1 cellular context compared by ENCODE assay signal in genomic region chr1:110339427-110340206, GRCh38.
TF ChIP-seq lines count a peak whose summit lies in the region.

No MANE protein-coding gene starts in this region.

TF ChIP-seq in HepG2, 621 proteins besides CTCF, POLR2A, EP300 and RAD21 (continued from another document and continues in another):
- no peak for TF ChIP-seq ZBTB34 (CRISPR knock-in tag; IDR thresholded peaks at IDR 0.05)
- TF ChIP-seq TFAP4 (IDR thresholded peaks at IDR 0.05; ENCODE audit: borderline replicate concordance, low read depth): no peak
- TF ChIP-seq ZNF12 (CRISPR knock-in tag; IDR thresholded peaks at IDR 0.05): no peak
- TF ChIP-seq BRCA1 (CRISPR knock-in tag; IDR thresholded peaks at IDR 0.05): no peak
- peak; percentile 49 for TF ChIP-seq ZNF574 (CRISPR knock-in tag; IDR thresholded peaks at IDR 0.05)
- TF ChIP-seq ZNF496 (CRISPR knock-in tag; IDR thresholded peaks at IDR 0.05; ENCODE audit: insufficient replicate concordance): no peak
- TF ChIP-seq FOXC1 (CRISPR knock-in tag; IDR thresholded peaks at IDR 0.05; ENCODE audit: borderline replicate concordance): no peak
- TF ChIP-seq KDM3A (CRISPR knock-in tag; IDR thresholded peaks at IDR 0.05; ENCODE audit: low read depth): no peak
- peak; percentile 57 for TF ChIP-seq UBTF (CRISPR knock-in tag; IDR thresholded peaks at IDR 0.05)
- TF ChIP-seq LRRFIP1 (CRISPR knock-in tag; conservative IDR thresholded peaks at IDR 0.05): no peak
- no peak for TF ChIP-seq ZBTB38 (CRISPR knock-in tag; IDR thresholded peaks at IDR 0.05)
- no peak for TF ChIP-seq ZNF616 (CRISPR knock-in tag; IDR thresholded peaks at IDR 0.05; ENCODE audit: low read depth)
- TF ChIP-seq PITX1 (CRISPR knock-in tag; IDR thresholded peaks at IDR 0.05): no peak
- TF ChIP-seq HNF4G (IDR thresholded peaks at IDR 0.05; ENCODE audit: borderline replicate concordance, low read depth, low read length): no peak
- no peak for TF ChIP-seq HNF4G (CRISPR knock-in tag; IDR thresholded peaks at IDR 0.05; ENCODE audit: borderline replicate concordance, low read depth)
- TF ChIP-seq FOXA1 (IDR thresholded peaks at IDR 0.05): no peak
- no peak for TF ChIP-seq FOXA1 (CRISPR knock-in tag; IDR thresholded peaks at IDR 0.05)
- no peak for TF ChIP-seq ZKSCAN5 (CRISPR knock-in tag; IDR thresholded peaks at IDR 0.05)
- no peak for TF ChIP-seq ZNF709 (CRISPR knock-in tag; IDR thresholded peaks at IDR 0.05)
- TF ChIP-seq ZBTB46 (CRISPR knock-in tag; IDR thresholded peaks at IDR 0.05; ENCODE audit: borderline replicate concordance): no peak
- no peak for TF ChIP-seq ZBTB10 (CRISPR knock-in tag; IDR thresholded peaks at IDR 0.05; ENCODE audit: borderline replicate concordance)
- TF ChIP-seq ZNF83 (CRISPR knock-in tag; IDR thresholded peaks at IDR 0.05; ENCODE audit: borderline replicate concordance): no peak
- no peak for TF ChIP-seq ZNF737 (CRISPR knock-in tag; IDR thresholded peaks at IDR 0.05; ENCODE audit: borderline replicate concordance)
- TF ChIP-seq TCF7L2 (IDR thresholded peaks at IDR 0.05; ENCODE audit: low read depth, low read length): no peak
- no peak for TF ChIP-seq ZNF260 (CRISPR knock-in tag; IDR thresholded peaks at IDR 0.05; ENCODE audit: borderline replicate concordance, low read depth)
- no peak for TF ChIP-seq NBN (conservative IDR thresholded peaks at IDR 0.05)
- peak; percentile 61; the same call in 1 of the 2 replicates for TF ChIP-seq HES4 (CRISPR knock-in tag; IDR thresholded peaks at IDR 0.05; ENCODE audit: borderline replicate concordance)
- no peak for TF ChIP-seq ZNF878 (CRISPR knock-in tag; IDR thresholded peaks at IDR 0.05)
- no peak for TF ChIP-seq ZSCAN9 (CRISPR knock-in tag; IDR thresholded peaks at IDR 0.05; ENCODE audit: borderline replicate concordance)
- TF ChIP-seq ZBTB21 (CRISPR knock-in tag; IDR thresholded peaks at IDR 0.05): no peak
- no peak for TF ChIP-seq ZNF337 (CRISPR knock-in tag; IDR thresholded peaks at IDR 0.05; ENCODE audit: borderline replicate concordance, low read depth)
- no peak for TF ChIP-seq PLRG1 (conservative IDR thresholded peaks at IDR 0.05)
- TF ChIP-seq ZNF414 (CRISPR knock-in tag; IDR thresholded peaks at IDR 0.05): no peak
- TF ChIP-seq JDP2 (CRISPR knock-in tag; IDR thresholded peaks at IDR 0.05; ENCODE audit: borderline replicate concordance): no peak
- no peak for TF ChIP-seq DPF2 (CRISPR knock-in tag; IDR thresholded peaks at IDR 0.05; ENCODE audit: borderline replicate concordance, low read depth)
- TF ChIP-seq REPIN1 (CRISPR knock-in tag; IDR thresholded peaks at IDR 0.05; ENCODE audit: borderline replicate concordance, low read depth): no peak
- no peak for TF ChIP-seq ZNF512 (CRISPR knock-in tag; IDR thresholded peaks at IDR 0.05)
- TF ChIP-seq NCOA1 (CRISPR knock-in tag; IDR thresholded peaks at IDR 0.05): no peak
- TF ChIP-seq ZNF776 (CRISPR knock-in tag; IDR thresholded peaks at IDR 0.05): peak; percentile 70
- 0 out of 2 replicates have a peak, but pooled peaks have one; percentile 6 for TF ChIP-seq ZNF546 (CRISPR knock-in tag; conservative IDR thresholded peaks at IDR 0.05)
- TF ChIP-seq DNMT1 (CRISPR knock-in tag; IDR thresholded peaks at IDR 0.05): no peak
- TF ChIP-seq ZBTB2 (CRISPR knock-in tag; IDR thresholded peaks at IDR 0.05; ENCODE audit: low read depth): peak; percentile 68; the same call in 1 of the 2 replicates
